Comparison of ENCODE assay signal across 38 cellular contexts in genomic region chr7:107627002-107627401, GRCh38. TPM values are rescaled to one million over a fixed set of nuclear protein-coding genes. Genes with fewer than 3 reads are reported as not detected.
DNase-seq lines count a peak whose midpoint lies in the region; ATAC-seq, FAIRE-seq and TF ChIP-seq lines count a peak whose summit lies in the region.
"Had no signal": no experiment of that assay in that cellular context is flagged by ENCODE, and none has a peak within 500 bp of the region (broad histone marks: within the 10 kb centered on the region; RNA-seq: fewer than 3 reads in every experiment).

No MANE protein-coding gene starts in this region.

- no peaks in the 10 kb centered on the region for H3K36me3 Mint-ChIP-seq in progenitor cell of endocrine pancreas (ENCODE audit: insufficient read depth)
- peaks cover 27% of the 10 kb centered on the region for H3K36me3 Mint-ChIP-seq in T-cell

- peaks cover 7 to 8% of the 10 kb centered on the region in 2 experiments; a peak in 2 of 4 replicates for H3K4me1 ChIP-seq in SK-N-SH (ENCODE audit: control insufficient read depth in 1 of 2, insufficient read depth in 2 of 2, low read depth in 1 of 2, low read length in 1 of 2)
- no peaks in the 10 kb centered on the region for H3K4me1 ChIP-seq in HEK293 (ENCODE audit: control insufficient read depth, insufficient read depth, low read length)
- no peaks in the 10 kb centered on the region for H3K4me1 ChIP-seq in K562 (replicated peaks in 1 of 2; ENCODE audit: control insufficient read depth in 2 of 2, insufficient read depth in 2 of 2, low read length in 2 of 2)
- no peaks in the 10 kb centered on the region for H3K4me1 ChIP-seq in colonic mucosa
- H3K4me1 ChIP-seq: A549, BE2C, BLaER1, Caco-2 had no signal

- ATAC-seq in SK-N-SH treated with all-trans-retinoic acid at 6 μM for 48 hours: no peak
- ATAC-seq in K562: no peak
- no peak for ATAC-seq in T-cell (replicated peaks in 1 of 4)
- ATAC-seq: A549; CD8-positive, alpha-beta T cell had no signal

- TF ChIP-seq CTCF in SK-N-SH (IDR thresholded peaks at IDR 0.05): no peak
- no peak for TF ChIP-seq CTCF in HEK293 (tag by site-specific recombination; IDR thresholded peaks at IDR 0.05)
- no peak for TF ChIP-seq CTCF in K562 (IDR thresholded peaks at IDR 0.05 in 2 of 3, conservative IDR thresholded peaks at IDR 0.05 in 1 of 3; ENCODE audit: insufficient read depth in 2 of 3, low read depth in 1 of 3, low read length in 3 of 3)
- TF ChIP-seq CTCF in progenitor cell of endocrine pancreas (IDR thresholded peaks at IDR 0.05; ENCODE audit: unreplicated experiment): no peak
- no peak for TF ChIP-seq CTCF in colonic mucosa (IDR thresholded peaks at IDR 0.05)

- DNase-seq in SK-N-SH (no peak), K562 (ENCODE audit: extremely low read depth in 1 of 4, low spot score in 3 of 4) (no peak), progenitor cell of endocrine pancreas (ENCODE audit: low spot score, unreplicated experiment) (no peak), colonic mucosa (no peak), T-cell (no peak), NCI-H345 (lab: John Stamatoyannopoulos, UW) (no peak)
- DNase-seq: 8988T; ACHN; AML-193; BE2C; C1 segment of cervical spinal cord; Caco-2; Calu3; CD4-positive, alpha-beta memory T cell; CD4-positive, alpha-beta T cell; CD4-positive, CD25-positive, alpha-beta regulatory T cell; CD8-positive, alpha-beta memory T cell; CD8-positive, alpha-beta T cell; COR-L47; DMS 273 treated with DMSO at 0.1 percent for 48 hours; DMS153; DMS53; DMS79; DMS79 treated with DMSO at 0.1 percent for 48 hours; DND-41; EL had no signal

- H3K9me3 Mint-ChIP-seq in progenitor cell of endocrine pancreas (ENCODE audit: low read depth) (peaks cover 6% of the 10 kb centered on the region), T-cell (peaks cover 0 to 5% (median 2%) of the 10 kb centered on the region in 3 donors)
- H3K9me3 Mint-ChIP-seq: CD4-positive, alpha-beta T cell; CD8-positive, alpha-beta memory T cell; CD8-positive, alpha-beta T cell had no signal

- H4K20me1 ChIP-seq in SK-N-SH (ENCODE audit: insufficient read depth): no peaks in the 10 kb centered on the region
- H4K20me1 ChIP-seq in K562 (replicated peaks; ENCODE audit: control insufficient read depth, insufficient read depth, low read length): no peaks in the 10 kb centered on the region
- H4K20me1 ChIP-seq: BLaER1; BLaER1 treated with 17β-estradiol and CSF1 and Interleukin-3, amounts not matched to agents 10 nM and 100 nM had no signal

- H3K4me3 Mint-ChIP-seq in progenitor cell of endocrine pancreas (ENCODE audit: low read depth) (no peak overlapping the region), T-cell (no peak overlapping the region)
- H3K4me3 Mint-ChIP-seq: B cell; CD14-positive monocyte; CD4-positive, alpha-beta T cell; CD4-positive, CD25-positive, alpha-beta regulatory T cell; CD8-positive, alpha-beta memory T cell; CD8-positive, alpha-beta T cell had no signal

- TF ChIP-seq RAD21 in SK-N-SH (IDR thresholded peaks at IDR 0.05; ENCODE audit: low read length): no peak
- TF ChIP-seq RAD21 in K562 (CRISPR knock-in tag; conservative IDR thresholded peaks at IDR 0.05 in 1 of 2, IDR thresholded peaks at IDR 0.05 in 1 of 2): no peak

- H3F3A ChIP-seq in SK-N-SH (replicated peaks; ENCODE audit: insufficient read depth): peaks cover 8% of the 10 kb centered on the region

- no peaks in the 10 kb centered on the region for H3K27me3 Mint-ChIP-seq in progenitor cell of endocrine pancreas
- H3K27me3 Mint-ChIP-seq in T-cell: no peaks in the 10 kb centered on the region
- H3K27me3 Mint-ChIP-seq: B cell; CD4-positive, alpha-beta memory T cell; CD4-positive, alpha-beta T cell; CD4-positive, CD25-positive, alpha-beta regulatory T cell; CD8-positive, alpha-beta memory T cell had no signal

- H3K79me2 ChIP-seq in SK-N-SH (ENCODE audit: insufficient read depth) (no peaks in the 10 kb centered on the region), K562 (ENCODE audit: control insufficient read depth, insufficient read depth, low read length) (no peaks in the 10 kb centered on the region)

- H3K4me1 Mint-ChIP-seq in progenitor cell of endocrine pancreas (ENCODE audit: low read depth): no peaks in the 10 kb centered on the region
- no peaks in the 10 kb centered on the region for H3K4me1 Mint-ChIP-seq in T-cell
- H3K4me1 Mint-ChIP-seq: CD4-positive, alpha-beta memory T cell; CD4-positive, CD25-positive, alpha-beta regulatory T cell; CD8-positive, alpha-beta memory T cell had no signal

- CTCF ChIA-PET in SK-N-SH (lab: Yijun Ruan, JAX): no interaction called here
- CTCF ChIA-PET in HEK293 (lab: Yijun Ruan, JAX): no interaction called here
- CTCF ChIA-PET in K562 (lab: Yijun Ruan, JAX; ENCODE audit: low intra/inter-chr PET ratio): no interaction called here
- CTCF ChIA-PET in T-cell (lab: Charles Lee): no interaction called here

- FAIRE-seq in K562 (lab: Jason Lieb, UNC): no peak
- FAIRE-seq: A204.1, A549, D721Med had no signal

- in situ Hi-C loops in K562 (cut with MboI): no loop called here

- H3K4me3 ChIP-seq in SK-N-SH (ENCODE audit: low read depth in 2 of 2, low read length in 1 of 2): no peak overlapping the region
- H3K4me3 ChIP-seq in HEK293 (ENCODE audit: low read depth, low read length): no peak overlapping the region
- H3K4me3 ChIP-seq in K562: no peak overlapping the region
- no peak overlapping the region for H3K4me3 ChIP-seq in colonic mucosa
- H3K4me3 ChIP-seq: A549; BLaER1; BLaER1 treated with 17β-estradiol and CSF1 and Interleukin-3, amounts not matched to agents 10 nM and 100 nM had no signal

- no peak overlapping the region for H2AFZ ChIP-seq in SK-N-SH (ENCODE audit: low read depth)
- no peak overlapping the region for H2AFZ ChIP-seq in K562 (ENCODE audit: low read depth, low read length)

- H3K9me1 ChIP-seq in K562 (ENCODE audit: control insufficient read depth, insufficient read depth, low read length): no peaks in the 10 kb centered on the region

- H3K4me2 ChIP-seq in SK-N-SH: no peak overlapping the region
- H3K4me2 ChIP-seq in K562 (ENCODE audit: insufficient read depth, low read length): no peak overlapping the region
- H3K4me2 ChIP-seq: A549, BLaER1 had no signal

- POLR2A ChIA-PET in SK-N-SH (lab: Yijun Ruan, JAX): no interaction called here
- POLR2A ChIA-PET in HEK293 (lab: Yijun Ruan, JAX): no interaction called here
- POLR2A ChIA-PET in K562 (lab: Yijun Ruan, JAX): interaction anchor here (0.6 to 1.4 kb wide), 2 partner anchors 9 to 269 kb away, joined by 3 read pairs; no protein-coding TSS in a partner anchor
- POLR2A ChIA-PET in T-cell (lab: Charles Lee): no interaction called here

- TF ChIP-seq EP300 in SK-N-SH (IDR thresholded peaks at IDR 0.05; ENCODE audit: borderline replicate concordance in 1 of 2, low read depth in 1 of 2, low read length in 1 of 2) (no peak), K562 (IDR thresholded peaks at IDR 0.05; ENCODE audit: low read length) (no peak)

- intact Hi-C loops in K562 (cut with micrococcal nuclease): loop anchor here (10.0 kb wide), 1 partner anchor 248 kb away; no protein-coding TSS in a partner anchor
- intact Hi-C loops in colonic mucosa (cut with DNase I): no loop called here

- H3K9me2 ChIP-seq in SK-N-SH: no peaks in the 10 kb centered on the region

- 92% methylated on average over 4 of the region's 4 CpGs for WGBS in SK-N-SH (ENCODE audit: low lambda C conversion rate)
- WGBS in K562 (ENCODE audit: insufficient coverage, low coverage, missing lambda C conversion rate): 59% methylated on average over 4 of the region's 4 CpGs

- H3K9me3 ChIP-seq in SK-N-SH: no peaks in the 10 kb centered on the region
- H3K9me3 ChIP-seq in HEK293 (ENCODE audit: control insufficient read depth, insufficient read depth, low read depth, low read length): no peaks in the 10 kb centered on the region
- no peaks in the 10 kb centered on the region for H3K9me3 ChIP-seq in K562 (replicated peaks; ENCODE audit: control insufficient read depth, insufficient read depth, low read depth, low read length)
- H3K9me3 ChIP-seq in colonic mucosa: no peaks in the 10 kb centered on the region
- H3K9me3 ChIP-seq: A549, BE2C, Caco-2 had no signal

- H3K27ac Mint-ChIP-seq in progenitor cell of endocrine pancreas (peak overlapping the region; percentile 88), T-cell (no peak overlapping the region)
- H3K27ac Mint-ChIP-seq: B cell; CD14-positive monocyte; CD4-positive, alpha-beta memory T cell; CD4-positive, alpha-beta T cell; CD4-positive, CD25-positive, alpha-beta regulatory T cell; CD8-positive, alpha-beta memory T cell; CD8-positive, alpha-beta T cell had no signal

- BruUV-seq in K562 (replicated peaks; lab: Mats Ljungman, UMichigan): no TSS peak

- H3K27me3 ChIP-seq in SK-N-SH (ENCODE audit: insufficient read depth): no peaks in the 10 kb centered on the region
- H3K27me3 ChIP-seq in K562 (ENCODE audit: control insufficient read depth in 2 of 2, insufficient read depth in 2 of 2, low read length in 2 of 2): no peaks in the 10 kb centered on the region
- H3K27me3 ChIP-seq in colonic mucosa: no peaks in the 10 kb centered on the region
- H3K27me3 ChIP-seq: BE2C; BLaER1; BLaER1 treated with 17β-estradiol and CSF1 and Interleukin-3, amounts not matched to agents 10 nM and 100 nM had no signal

- H3K9ac ChIP-seq in SK-N-SH (no peak overlapping the region), K562 (ENCODE audit: insufficient read depth in 1 of 2, low read depth in 2 of 2, low read length in 2 of 2) (no peak overlapping the region), colonic mucosa (ENCODE audit: low read depth in 2 of 2, low read length in 2 of 2) (no peak overlapping the region)
- H3K9ac ChIP-seq: BLaER1; BLaER1 treated with 17β-estradiol and CSF1 and Interleukin-3, amounts not matched to agents 10 nM and 100 nM had no signal

- H3K36me3 ChIP-seq in SK-N-SH (replicated peaks in 1 of 2; ENCODE audit: control insufficient read depth in 1 of 2, insufficient read depth in 2 of 2, low read length in 1 of 2) (peaks cover 0 to 3% of the 10 kb centered on the region in 2 experiments), HEK293 (ENCODE audit: control insufficient read depth in 2 of 2, insufficient read depth in 1 of 2, low read length in 2 of 2) (no peaks in the 10 kb centered on the region), K562 (ENCODE audit: control insufficient read depth, insufficient read depth, low read length) (peaks cover 13% of the 10 kb centered on the region; the same call in 1 of the 3 replicates), colonic mucosa (no peaks in the 10 kb centered on the region)
- H3K36me3 ChIP-seq: BE2C; BLaER1; BLaER1 treated with 17β-estradiol and CSF1 and Interleukin-3, amounts not matched to agents 10 nM and 100 nM had no signal

- H3K27ac ChIP-seq in SK-N-SH (ENCODE audit: low read depth in 2 of 2, low read length in 1 of 2): no peak overlapping the region
- no peak overlapping the region for H3K27ac ChIP-seq in HEK293 (ENCODE audit: extremely low read depth, low read depth, low read length)
- H3K27ac ChIP-seq in K562 (ENCODE audit: extremely low read depth, low read depth, low read length): no peak overlapping the region
- no peak overlapping the region for H3K27ac ChIP-seq in colonic mucosa
- H3K27ac ChIP-seq: 22Rv1; A549; BLaER1; BLaER1 treated with 17β-estradiol and CSF1 and Interleukin-3, amounts not matched to agents 10 nM and 100 nM; C4-2B had no signal

- no peak for TF ChIP-seq POLR2A in K562 (conservative IDR thresholded peaks at IDR 0.05)

RNA-seq across cellular contexts. Expression of gene SLC26A4, which starts 33.6 kb away (rescaled TPM):
- 0.61 and 0.78 TPM in 2 replicates for polyA plus RNA-seq in SK-N-SH (2012; rRNA removed)
- 0.70 and 1.00 TPM in 2 replicates for polyA plus RNA-seq in SK-N-SH (2012; cell fraction: cytosol; rRNA removed)
- 0.39 and 0.49 TPM in 2 replicates for polyA plus RNA-seq in SK-N-SH (2012; cell fraction: nucleus; rRNA removed)
- 0.23 and 1.2 TPM in 2 replicates for total RNA-seq in K562 (2011; cell fraction: chromatin; rRNA removed; ENCODE audit: low replicate concordance)
- total RNA-seq in K562 (2011; cell fraction: nucleolus; rRNA removed): 0.26 and 0.33 TPM in 2 replicates
- 0.22 and 0.92 TPM in 2 replicates for total RNA-seq in K562 (2011; cell fraction: nucleoplasm; rRNA removed)
- 0.09 and 0.29 TPM in 2 replicates for total RNA-seq in K562 (2014; rRNA removed)
- total RNA-seq in K562 (2014; rRNA removed; fragmentation: Illumina TruSeq; extraction: Trizol): 0.26 and 0.33 TPM in 2 replicates
- total RNA-seq in K562 (2015; rRNA removed; fragmentation: Illumina TruSeq; extraction: Trizol): 0.11 and 0.43 TPM in 2 replicates
- total RNA-seq in K562 (2021): 0.54 and 0.55 TPM in 2 replicates
- polyA plus RNA-seq in K562 (2011; rRNA removed): 0.37 and 0.54 TPM in 2 replicates
- polyA plus RNA-seq in K562 (2011; cell fraction: cytosol; rRNA removed): 0.13 and 0.16 TPM in 2 replicates
- polyA plus RNA-seq in K562 (2011; cell fraction: nucleus; rRNA removed): 0.24 and 0.28 TPM in 2 replicates
- polyA plus RNA-seq in K562 (2012): 0.29 and 0.38 TPM in 2 replicates
- 0.22 and 0.28 TPM in 2 replicates for polyA plus RNA-seq in K562 (2014; fragmentation: Illumina TruSeq; extraction: Trizol)
- polyA plus RNA-seq in K562 (2014; fragmentation: Nextera tagmentation; extraction: Ambion mirVana): under 1 TPM; 0.10 to 0.18 TPM
- polyA plus RNA-seq in K562 (2014; rRNA removed): 0.27 and 1.2 TPM in 2 replicates
- polyA minus RNA-seq in K562 (2011; rRNA and poly(A)+ RNA removed): 0.81 and 0.96 TPM in 2 replicates
- polyA minus RNA-seq in K562 (2011; cell fraction: cytosol; rRNA and poly(A)+ RNA removed): 1.3 TPM in 1 of 2 replicates, not detected in the other
- polyA minus RNA-seq in K562 (2011; cell fraction: nucleus; rRNA and poly(A)+ RNA removed): 0.33 TPM in 1 of 2 replicates, not detected in the other
- 0.42 and 0.43 TPM in 2 replicates for total RNA-seq in progenitor cell of endocrine pancreas
- total RNA-seq in colonic mucosa: under 1 TPM; 0.32 to 0.59 TPM
- total RNA-seq in T-cell: 1 to 10 TPM in 1 of 5 donors, under 1 TPM in 2, not detected in 2; 0.10 to 1.1 (median 0.60) TPM
- total RNA-seq: A673; Caco-2; CD4-positive, alpha-beta memory T cell; CD4-positive, alpha-beta T cell had no signal
- polyA plus RNA-seq: CD4-positive, alpha-beta memory T cell; CD8-positive, alpha-beta memory T cell had no signal

RNA-seq across cellular contexts. Expression of gene BCAP29, which starts 47.0 kb away (rescaled TPM):
- polyA plus RNA-seq in SK-N-SH (2012; rRNA removed) (29.2 and 46.2 TPM in 2 replicates), K562 (2011; rRNA removed) (47.0 and 91.8 TPM in 2 replicates), K562 (2014; fragmentation: Illumina TruSeq; extraction: Trizol) (122 and 137 TPM in 2 replicates), K562 (2014; fragmentation: Nextera tagmentation; extraction: Ambion mirVana) (10 to 100 TPM; 63.4 to 64.4 TPM), K562 (2014; rRNA removed) (77.0 and 79.7 TPM in 2 replicates)
- 57.5 and 62.3 TPM in 2 replicates for polyA plus RNA-seq in SK-N-SH (2012; cell fraction: cytosol; rRNA removed)
- polyA plus RNA-seq in SK-N-SH (2012; cell fraction: nucleus; rRNA removed): 19.1 and 27.5 TPM in 2 replicates
- 51.4 and 124 TPM in 2 replicates for total RNA-seq in K562 (2011; cell fraction: chromatin; rRNA removed; ENCODE audit: low replicate concordance)
- total RNA-seq in K562 (2011; cell fraction: nucleolus; rRNA removed): 40.4 and 42.2 TPM in 2 replicates
- 91.8 and 107 TPM in 2 replicates for total RNA-seq in K562 (2011; cell fraction: nucleoplasm; rRNA removed)
- total RNA-seq in K562 (2014; rRNA removed) (57.5 and 64.5 TPM in 2 replicates), K562 (2014; rRNA removed; fragmentation: Illumina TruSeq; extraction: Trizol) (113 and 136 TPM in 2 replicates), K562 (2015; rRNA removed; fragmentation: Illumina TruSeq; extraction: Trizol) (127 and 129 TPM in 2 replicates), K562 (2021) (78.7 and 89.6 TPM in 2 replicates), progenitor cell of endocrine pancreas (34.9 and 38.5 TPM in 2 replicates), colonic mucosa (10 to 100 TPM; 63.1 to 71.4 TPM), T-cell (10 to 100 TPM; 12.5 to 17.5 (median 15.9) TPM)
- 15.0 and 31.1 TPM in 2 replicates for polyA plus RNA-seq in K562 (2011; cell fraction: cytosol; rRNA removed)
- 26.8 and 31.0 TPM in 2 replicates for polyA plus RNA-seq in K562 (2011; cell fraction: nucleus; rRNA removed)
- 79.2 and 87.0 TPM in 2 replicates for polyA plus RNA-seq in K562 (2012)
- 68.8 and 75.1 TPM in 2 replicates for polyA minus RNA-seq in K562 (2011; rRNA and poly(A)+ RNA removed)
- polyA minus RNA-seq in K562 (2011; cell fraction: cytosol; rRNA and poly(A)+ RNA removed): 16.3 and 35.2 TPM in 2 replicates
- polyA minus RNA-seq in K562 (2011; cell fraction: nucleus; rRNA and poly(A)+ RNA removed): 50.6 and 69.1 TPM in 2 replicates
